In the genomic region with DNA sequence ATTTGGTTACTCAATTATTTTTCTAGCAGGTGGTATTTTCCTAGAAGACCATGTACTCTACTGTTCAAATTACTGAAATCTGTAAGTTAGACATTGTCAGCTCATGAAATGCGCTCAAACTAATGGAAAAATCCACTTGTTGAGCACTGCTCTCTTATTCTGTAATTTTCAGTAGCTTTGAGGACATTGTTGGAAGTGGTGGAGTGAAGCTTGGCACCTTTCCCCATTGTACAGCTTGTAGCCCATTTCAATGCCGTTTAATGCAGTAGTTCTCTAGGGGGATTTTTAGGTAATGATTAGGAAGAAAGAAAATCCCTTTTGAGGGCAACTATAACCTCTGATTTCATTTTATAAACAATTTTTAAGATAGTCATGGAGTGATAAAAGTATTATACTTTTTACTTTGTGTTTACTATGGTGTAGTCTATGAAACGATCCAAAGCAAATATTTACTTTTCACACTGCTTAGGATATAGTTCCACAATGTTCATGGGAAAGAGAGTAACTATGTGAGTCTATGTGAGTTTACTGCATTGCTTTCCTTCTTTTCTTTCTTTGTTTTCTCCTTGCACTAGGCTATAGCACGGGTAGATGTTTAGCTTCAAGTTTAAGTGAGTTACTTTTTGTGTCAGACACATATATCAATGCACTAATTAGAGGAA, we compare ENCODE assay signal across 16 cellular contexts.
DNase-seq lines count a peak whose midpoint lies in the region; ATAC-seq lines count a peak whose summit lies in the region.
"Had no signal": no experiment of that assay in that cellular context is flagged by ENCODE, and none has a peak within 500 bp of the region (broad histone marks: within the 10 kb centered on the region; RNA-seq: fewer than 3 reads in every experiment).

No MANE protein-coding gene starts in this region.

- intact Hi-C loops in left colon (cut with DNase I, micrococcal nuclease): no loop called here

- peak; percentile 95 for ATAC-seq in left colon
- no peak for ATAC-seq in stimulated activated memory B cell treated with anti-CD40 and anti-IgM and Interleukin-4, amounts not matched to agents 10 μg/mL and 1 μg/mL and 100 μg/mL, for 72 hours
- ATAC-seq: A549, GM12878 had no signal

- peaks cover 14% of the 10 kb centered on the region for H3K27me3 Mint-ChIP-seq in stimulated activated memory B cell treated with anti-CD40 and anti-IgM and Interleukin-4, amounts not matched to agents 10 μg/mL and 1 μg/mL and 100 μg/mL, for 72 hours

- H3K4me3 Mint-ChIP-seq in stimulated activated memory B cell treated with anti-CD40 and anti-IgM and Interleukin-4, amounts not matched to agents 10 μg/mL and 1 μg/mL and 100 μg/mL, for 72 hours: no peak overlapping the region
- H3K4me3 Mint-ChIP-seq: CD4-positive, alpha-beta T cell; H9 had no signal

- H3K36me3 Mint-ChIP-seq in stimulated activated memory B cell treated with anti-CD40 and anti-IgM and Interleukin-4, amounts not matched to agents 10 μg/mL and 1 μg/mL and 100 μg/mL, for 72 hours: peaks cover 4% of the 10 kb centered on the region

- no peak overlapping the region for H3K27ac Mint-ChIP-seq in stimulated activated memory B cell treated with anti-CD40 and anti-IgM and Interleukin-4, amounts not matched to agents 10 μg/mL and 1 μg/mL and 100 μg/mL, for 72 hours
- H3K27ac Mint-ChIP-seq: CD4-positive, alpha-beta T cell; H9 had no signal

- H3K4me1 Mint-ChIP-seq in stimulated activated memory B cell treated with anti-CD40 and anti-IgM and Interleukin-4, amounts not matched to agents 10 μg/mL and 1 μg/mL and 100 μg/mL, for 72 hours: no peaks in the 10 kb centered on the region

- DNase-seq in NCI-H510A treated with DMSO at 0.1 percent for 48 hours (lab: John Stamatoyannopoulos, UW) (peak; percentile 64), NCI-H510A (lab: John Stamatoyannopoulos, UW) (no peak), NCI-H774 (lab: John Stamatoyannopoulos, UW) (peak; percentile 17), left colon (no peak), amniotic stem cell (lab: John Stamatoyannopoulos, UW) (no peak), GM19238 (ENCODE audit: insufficient read length, low spot score) (no peak)
- DNase-seq in activated CD4-positive, alpha-beta T cell treated with anti-CD3 and anti-CD28 coated beads for 1 hour: no peak
- DNase-seq: AML-193; Caco-2; CD4-positive, alpha-beta T cell; DND-41; EL; H9 had no signal

- H3K9me3 Mint-ChIP-seq in stimulated activated memory B cell treated with anti-CD40 and anti-IgM and Interleukin-4, amounts not matched to agents 10 μg/mL and 1 μg/mL and 100 μg/mL, for 72 hours: peaks cover 14% of the 10 kb centered on the region

Comparison
In these comparisons a context has a peak if more than half of its experiments do, and no peak if none do; other contexts are left out.
1. DNase-seq: peak in NCI-H510A treated with DMSO at 0.1 percent for 48 hours (single experiment) and NCI-H774 (single experiment); none in NCI-H510A (single experiment), left colon (0 of 2), activated CD4-positive, alpha-beta T cell treated with anti-CD3 and anti-CD28 coated beads for 1 hour (single experiment), amniotic stem cell (single experiment) and GM19238 (single experiment).